In genomic region chr10:52673468-52673867, GRCh38 we compare ENCODE assay signal across 8 cellular contexts.
"Had no signal": no experiment of that assay in that cellular context is flagged by ENCODE, and none has a peak within 500 bp of the region (broad histone marks: within the 10 kb centered on the region; RNA-seq: fewer than 3 reads in every experiment).

No MANE protein-coding gene starts in this region.

- FAIRE-seq: G401.6, GM12878, GM12891, GM12892, GM18507, GM19239 had no signal

- H3K4me3 ChIP-seq: GM12878 had no signal

- DNase-seq: GDM1, GF-D8 had no signal

- ATAC-seq: GM12878 had no signal
